Comparison of ENCODE assay signal across 23 cellular contexts in genomic region chr20:16272961-16273360, GRCh38.
DNase-seq lines count a peak whose midpoint lies in the region; TF ChIP-seq lines count a peak whose summit lies in the region.
"Had no signal": no experiment of that assay in that cellular context is flagged by ENCODE, and none has a peak within 500 bp of the region (broad histone marks: within the 10 kb centered on the region; RNA-seq: fewer than 3 reads in every experiment).

No MANE protein-coding gene starts in this region.

- WGBS in trophoblast cell (ENCODE audit: extremely low coverage, insufficient coverage, insufficient read length): no CpG with 5 or more reads among the region's 18 CpGs

- peaks cover 44% of the 10 kb centered on the region for H3K4me1 Mint-ChIP-seq in nephron
- H3K4me1 Mint-ChIP-seq in activated CD4-positive, alpha-beta T cell treated with anti-CD3 and anti-CD28 coated beads, Interleukin-2, amount 10 ng/mL, durations not matched to agents 24 days and 14 days: no peaks in the 10 kb centered on the region
- H3K4me1 Mint-ChIP-seq: CD8-positive, alpha-beta memory T cell had no signal

- no peak overlapping the region for H3K4me3 ChIP-seq in Jurkat, Clone E6-1 (ENCODE audit: low read length)
- H3K4me3 ChIP-seq in WERI-Rb-1 (ENCODE audit: low read depth, low read length) (no peak overlapping the region), trophoblast cell (ENCODE audit: low read depth, low read length) (peak overlapping the region; percentile 51)
- H3K4me3 ChIP-seq: A549; BLaER1 treated with 17β-estradiol and CSF1 and Interleukin-3, amounts not matched to agents 10 nM and 100 nM; GM12878; GM23338 had no signal

- H3K9ac ChIP-seq in trophoblast cell (ENCODE audit: low read length): no peak overlapping the region
- H3K9ac ChIP-seq: BLaER1 treated with 17β-estradiol and CSF1 and Interleukin-3, amounts not matched to agents 10 nM and 100 nM had no signal

- H3K27ac Mint-ChIP-seq in nephron: peak overlapping the region; percentile 14 to 94 (median 90)
- no peak overlapping the region for H3K27ac Mint-ChIP-seq in activated CD4-positive, alpha-beta T cell treated with anti-CD3 and anti-CD28 coated beads, Interleukin-2, amount 10 ng/mL, durations not matched to agents 24 days and 14 days
- H3K27ac Mint-ChIP-seq: CD4-positive, alpha-beta T cell; CD8-positive, alpha-beta memory T cell; GM23338; H9 had no signal

- no peak overlapping the region for H2BK5ac ChIP-seq in trophoblast cell (ENCODE audit: low read depth, low read length, poor library complexity)

- intact Hi-C loops in activated CD4-positive, alpha-beta T cell treated with anti-CD3 and anti-CD28 coated beads, Interleukin-2, amount 10 ng/mL, durations not matched to agents 24 days and 14 days (cut with micrococcal nuclease): no loop called here

- H2AK5ac ChIP-seq in trophoblast cell (ENCODE audit: low read length): no peak overlapping the region

- H3K4me2 ChIP-seq in trophoblast cell (ENCODE audit: low read length): no peak overlapping the region
- H3K4me2 ChIP-seq: A549; BLaER1 treated with 17β-estradiol and CSF1 and Interleukin-3, amounts not matched to agents 10 nM and 100 nM; GM23338 had no signal

- H3K27ac ChIP-seq in WERI-Rb-1 (peak overlapping the region; percentile 31), trophoblast cell (ENCODE audit: low read depth, low read length) (no peak overlapping the region)
- H3K27ac ChIP-seq: A549; BLaER1 treated with 17β-estradiol and CSF1 and Interleukin-3, amounts not matched to agents 10 nM and 100 nM had no signal

- DNase-seq in Jurkat, Clone E6-1 (ENCODE audit: low read depth, low spot score): peak; percentile 56
- no peak for DNase-seq in WERI-Rb-1
- no peak for DNase-seq in trophoblast cell
- no peak for DNase-seq in SKM-1 (lab: John Stamatoyannopoulos, UW; ENCODE audit: unreplicated experiment)
- no peak for DNase-seq in NCI-H526 treated with DMSO at 0.1 percent for 48 hours (lab: John Stamatoyannopoulos, UW)
- DNase-seq in activated CD4-positive, alpha-beta T cell treated with anti-CD3 and anti-CD28 coated beads, Interleukin-2, amount 10 ng/mL, durations not matched to agents 24 days and 14 days: no peak
- DNase-seq: 8988T; ACHN; AML-193; BE2C; CD4-positive, alpha-beta T cell; CD8-positive, alpha-beta memory T cell; DMS 273 treated with DMSO at 0.1 percent for 48 hours; DMS79; EL; GDM1; H9 had no signal

- no peak overlapping the region for H4K8ac ChIP-seq in trophoblast cell (ENCODE audit: low read depth, low read length)

- H3K4me3 Mint-ChIP-seq in nephron: no peak overlapping the region
- no peak overlapping the region for H3K4me3 Mint-ChIP-seq in activated CD4-positive, alpha-beta T cell treated with anti-CD3 and anti-CD28 coated beads, Interleukin-2, amount 10 ng/mL, durations not matched to agents 24 days and 14 days
- H3K4me3 Mint-ChIP-seq: CD14-positive monocyte; CD4-positive, alpha-beta T cell; CD8-positive, alpha-beta memory T cell; GM23338; H9 had no signal

- H3K4me1 ChIP-seq in trophoblast cell (ENCODE audit: control insufficient read depth in 1 of 2, insufficient read depth in 2 of 2, low read length in 2 of 2): no peaks in the 10 kb centered on the region
- H3K4me1 ChIP-seq: A549, BE2C had no signal

- no peak overlapping the region for H2BK120ac ChIP-seq in trophoblast cell (ENCODE audit: insufficient read depth, low read length, poor library complexity)

- no peaks in the 10 kb centered on the region for H3K9me3 Mint-ChIP-seq in nephron
- H3K9me3 Mint-ChIP-seq in activated CD4-positive, alpha-beta T cell treated with anti-CD3 and anti-CD28 coated beads, Interleukin-2, amount 10 ng/mL, durations not matched to agents 24 days and 14 days: no peaks in the 10 kb centered on the region
- H3K9me3 Mint-ChIP-seq: CD4-positive, alpha-beta T cell; GM23338; H9 had no signal

- H3K27me3 ChIP-seq in WERI-Rb-1 (ENCODE audit: insufficient read depth, low read depth, severe bottlenecking) (no peaks in the 10 kb centered on the region), trophoblast cell (ENCODE audit: insufficient read depth, low read length) (no peaks in the 10 kb centered on the region)
- H3K27me3 ChIP-seq: BE2C; BLaER1 treated with 17β-estradiol and CSF1 and Interleukin-3, amounts not matched to agents 10 nM and 100 nM had no signal

- H3K23ac ChIP-seq in trophoblast cell (ENCODE audit: low read length): no peak overlapping the region

- no peak for TF ChIP-seq CTCF in WERI-Rb-1 (IDR thresholded peaks at IDR 0.05; ENCODE audit: low read depth, low read length)
- TF ChIP-seq CTCF in nephron (IDR thresholded peaks at IDR 0.05; ENCODE audit: unreplicated experiment in 3 of 3): no peak

- H3K79me2 ChIP-seq in trophoblast cell (ENCODE audit: control insufficient read depth, insufficient read depth, low read length, poor library complexity): no peaks in the 10 kb centered on the region

- H3K27me3 Mint-ChIP-seq in nephron (ENCODE audit: low read depth): no peaks in the 10 kb centered on the region
- H3K27me3 Mint-ChIP-seq in activated CD4-positive, alpha-beta T cell treated with anti-CD3 and anti-CD28 coated beads, Interleukin-2, amount 10 ng/mL, durations not matched to agents 24 days and 14 days: no peaks in the 10 kb centered on the region
- H3K27me3 Mint-ChIP-seq: CD4-positive, alpha-beta T cell had no signal

- H4K91ac ChIP-seq in trophoblast cell (ENCODE audit: low read depth, low read length): no peak overlapping the region

- H3K36me3 Mint-ChIP-seq in nephron (ENCODE audit: low read depth): peaks cover 5% of the 10 kb centered on the region
- no peaks in the 10 kb centered on the region for H3K36me3 Mint-ChIP-seq in activated CD4-positive, alpha-beta T cell treated with anti-CD3 and anti-CD28 coated beads, Interleukin-2, amount 10 ng/mL, durations not matched to agents 24 days and 14 days (ENCODE audit: low read depth)

- H3K79me1 ChIP-seq in trophoblast cell (ENCODE audit: low read length): no peaks in the 10 kb centered on the region

- H3K36me3 ChIP-seq in WERI-Rb-1 (no peaks in the 10 kb centered on the region), trophoblast cell (ENCODE audit: control insufficient read depth in 1 of 2, insufficient read depth in 2 of 2, low read length in 2 of 2) (peaks cover 0 to 5% of the 10 kb centered on the region in 2 experiments)
- H3K36me3 ChIP-seq: BE2C had no signal

- no peak overlapping the region for H4K12ac ChIP-seq in trophoblast cell (ENCODE audit: low read depth, low read length)

- H3K14ac ChIP-seq in trophoblast cell (ENCODE audit: low read length): no peak overlapping the region

- no peak overlapping the region for H2AFZ ChIP-seq in trophoblast cell (ENCODE audit: insufficient read depth, low read length, poor library complexity)
- H2AFZ ChIP-seq: GM23338 had no signal

- H3K9me3 ChIP-seq in WERI-Rb-1 (ENCODE audit: severe bottlenecking) (no peaks in the 10 kb centered on the region), trophoblast cell (ENCODE audit: insufficient read depth, low read depth, low read length) (no peaks in the 10 kb centered on the region)
- H3K9me3 ChIP-seq: A549, BE2C had no signal

- H2BK12ac ChIP-seq in trophoblast cell (ENCODE audit: low read length): no peak overlapping the region

- H3K4ac ChIP-seq in trophoblast cell (ENCODE audit: low read depth, low read length): no peak overlapping the region

- no peak overlapping the region for H3K18ac ChIP-seq in trophoblast cell (ENCODE audit: low read length)
